ENCODE assay signal across 20 cellular contexts in genomic region chr19:43501661-43502418, GRCh38. TPM values are rescaled to one million over a fixed set of nuclear protein-coding genes. Genes with fewer than 3 reads are reported as not detected.
DNase-seq lines count a peak whose midpoint lies in the region; ATAC-seq and TF ChIP-seq lines count a peak whose summit lies in the region.
"Had no signal": no experiment of that assay in that cellular context is flagged by ENCODE, and none has a peak within 500 bp of the region (broad histone marks: within the 10 kb centered on the region; RNA-seq: fewer than 3 reads in every experiment).

No MANE protein-coding gene starts in this region.

- no peaks in the 10 kb centered on the region for H3K27me3 ChIP-seq in CD8-positive, alpha-beta T cell (ENCODE audit: insufficient read depth, low read length)
- H3K27me3 ChIP-seq in thyroid gland: no peaks in the 10 kb centered on the region
- H3K27me3 ChIP-seq: gastrocnemius medialis, right lobe of liver, stomach, vagina had no signal

- POLR2A ChIA-PET in CD8-positive, alpha-beta T cell (lab: Charles Lee): interaction anchor here (0.5 to 2.1 kb wide), 2 partner anchors 38 to 55 kb away, joined by 3 to 6 read pairs; no protein-coding TSS in a partner anchor

- peaks cover 19% of the 10 kb centered on the region for H3K4me1 ChIP-seq in CD8-positive, alpha-beta T cell (ENCODE audit: insufficient read depth, low read length)
- H3K4me1 ChIP-seq in thyroid gland: peaks cover 6 to 16% of the 10 kb centered on the region in 2 donors

- H3K4me3 Mint-ChIP-seq in CD8-positive, alpha-beta T cell: peak overlapping the region; percentile 29
- H3K4me3 Mint-ChIP-seq in glutamatergic neuron (ENCODE audit: unreplicated experiment): peak overlapping the region; percentile 65
- peak overlapping the region; percentile 92 for H3K4me3 Mint-ChIP-seq in nephron progenitor cell
- H3K4me3 Mint-ChIP-seq: memory B cell had no signal

- WGBS in thyroid gland, 2 donors: 46 to 54% methylated on average over 35 to 39 of the region's 43 CpGs

- DNase-seq in CD8-positive, alpha-beta T cell: no peak
- DNase-seq in NCI-H82 (lab: John Stamatoyannopoulos, UW) (peak; percentile 84), glutamatergic neuron (peak; percentile 65), nephron progenitor cell (peak; percentile 64), thyroid gland (no peak)
- DNase-seq: activated CD4-positive, alpha-beta T cell treated with anti-CD3 and anti-CD28 coated beads for 1 hour; activated effector memory CD4-positive, alpha-beta T cell treated with anti-CD3 and anti-CD28 coated beads, Interleukin-2, amount 50 U/mL, for 16 hours; EL; gastrocnemius medialis; NCI-H2107; right lobe of liver; stimulated activated CD4-positive, alpha-beta T cell treated with anti-CD3 and anti-CD28 coated beads, Interleukin-1b, Interleukin-23, amount 100 ng/mL, for 48 hours; stomach had no signal

- no peak overlapping the region for H3K27ac Mint-ChIP-seq in CD8-positive, alpha-beta T cell
- H3K27ac Mint-ChIP-seq in glutamatergic neuron (ENCODE audit: unreplicated experiment) (no peak overlapping the region), nephron progenitor cell (no peak overlapping the region)
- H3K27ac Mint-ChIP-seq: memory B cell had no signal

- CTCF ChIA-PET in CD8-positive, alpha-beta T cell (lab: Charles Lee): interaction anchor here (0.7 to 1.7 kb wide), 5 partner anchors 18 to 92 kb away, joined by 3 to 9 read pairs (median 4); no protein-coding TSS in a partner anchor

- no peak for TF ChIP-seq POLR2A in thyroid gland (IDR thresholded peaks at IDR 0.05)

- ATAC-seq in CD8-positive, alpha-beta T cell: no peak
- ATAC-seq in HG03039 (IDR thresholded peaks at IDR 0.05; ENCODE audit: unreplicated experiment): no peak
- no peak for ATAC-seq in HG03354 (IDR thresholded peaks at IDR 0.05; ENCODE audit: poor library complexity, severe bottlenecking, unreplicated experiment)
- ATAC-seq in GM21786 (IDR thresholded peaks at IDR 0.05; ENCODE audit: unreplicated experiment): no peak
- ATAC-seq: gastrocnemius medialis, right lobe of liver had no signal

- no peak overlapping the region for H3K27ac ChIP-seq in CD8-positive, alpha-beta T cell (ENCODE audit: low read depth, low read length)
- H3K27ac ChIP-seq in thyroid gland: no peak overlapping the region
- H3K27ac ChIP-seq: epithelial cell of prostate, gastrocnemius medialis, stomach, vagina had no signal

- TF ChIP-seq CTCF in CD8-positive, alpha-beta T cell (IDR thresholded peaks at IDR 0.05): no peak
- TF ChIP-seq CTCF in glutamatergic neuron (IDR thresholded peaks at IDR 0.05; ENCODE audit: partially characterized antibody, unreplicated experiment) (no peak), nephron progenitor cell (IDR thresholded peaks at IDR 0.05) (no peak), thyroid gland (IDR thresholded peaks at IDR 0.05) (no peak)

- H3K36me3 Mint-ChIP-seq in CD8-positive, alpha-beta T cell: peaks cover 54% of the 10 kb centered on the region
- peaks cover 7% of the 10 kb centered on the region for H3K36me3 Mint-ChIP-seq in glutamatergic neuron (ENCODE audit: unreplicated experiment)
- H3K36me3 Mint-ChIP-seq in nephron progenitor cell (ENCODE audit: low read depth): peaks cover 28% of the 10 kb centered on the region

- H3K36me3 ChIP-seq in CD8-positive, alpha-beta T cell (ENCODE audit: insufficient read depth, low read length): peaks cover 10% of the 10 kb centered on the region
- no peaks in the 10 kb centered on the region for H3K36me3 ChIP-seq in thyroid gland
- H3K36me3 ChIP-seq: gastrocnemius medialis had no signal

- no peaks in the 10 kb centered on the region for H3K9me3 ChIP-seq in CD8-positive, alpha-beta T cell (ENCODE audit: low read length)
- H3K9me3 ChIP-seq in thyroid gland: no peaks in the 10 kb centered on the region
- H3K9me3 ChIP-seq: gastrocnemius medialis, right lobe of liver, stomach, vagina had no signal

- no peaks in the 10 kb centered on the region for H3K27me3 Mint-ChIP-seq in CD8-positive, alpha-beta T cell (ENCODE audit: low read depth)
- H3K27me3 Mint-ChIP-seq in glutamatergic neuron (ENCODE audit: unreplicated experiment) (peaks cover 16% of the 10 kb centered on the region), nephron progenitor cell (ENCODE audit: low read depth, poor library complexity) (peaks cover 50% of the 10 kb centered on the region)
- H3K27me3 Mint-ChIP-seq: memory B cell had no signal

- intact Hi-C loops in CD8-positive, alpha-beta T cell (cut with DNase I, micrococcal nuclease): no loop called here
- intact Hi-C loops in thyroid gland (cut with DNase I): loop anchor here (5.0 kb wide), 1 partner anchor 40 kb away; no protein-coding TSS in a partner anchor

- H3K4me1 Mint-ChIP-seq in CD8-positive, alpha-beta T cell (ENCODE audit: low read depth): peaks cover 39% of the 10 kb centered on the region
- H3K4me1 Mint-ChIP-seq in glutamatergic neuron (ENCODE audit: low read depth, unreplicated experiment): peaks cover 2% of the 10 kb centered on the region
- H3K4me1 Mint-ChIP-seq in nephron progenitor cell: peaks cover 55% of the 10 kb centered on the region

- no peak overlapping the region for H3K4me3 ChIP-seq in CD8-positive, alpha-beta T cell (ENCODE audit: low read depth, low read length)
- no peak overlapping the region for H3K4me3 ChIP-seq in thyroid gland (replicated peaks in 1 of 3)
- H3K4me3 ChIP-seq: gastrocnemius medialis had no signal

- no peaks in the 10 kb centered on the region for H3K9me3 Mint-ChIP-seq in CD8-positive, alpha-beta T cell
- H3K9me3 Mint-ChIP-seq in glutamatergic neuron (ENCODE audit: unreplicated experiment) (peaks cover 4% of the 10 kb centered on the region), nephron progenitor cell (no peaks in the 10 kb centered on the region)
- H3K9me3 Mint-ChIP-seq: memory B cell had no signal

RNA-seq across cellular contexts. Expression of gene PHLDB3, which starts 2.7 kb away (rescaled TPM):
- 100 to 1,000 TPM; 149 to 166 TPM for total RNA-seq in CD8-positive, alpha-beta T cell
- total RNA-seq in glutamatergic neuron (ENCODE audit: unreplicated experiment): 6.8 TPM
- 10 to 100 TPM in 1 of 4 donors, 1 to 10 TPM in 3; 4.4 to 19.6 (median 7.4) TPM for total RNA-seq in thyroid gland

RNA-seq across cellular contexts. Expression of gene ETHE1, which starts 25.2 kb away (rescaled TPM):
- 10 to 100 TPM; 17.2 to 17.6 TPM for total RNA-seq in CD8-positive, alpha-beta T cell
- 16.0 TPM for total RNA-seq in glutamatergic neuron (ENCODE audit: unreplicated experiment)
- total RNA-seq in thyroid gland: 10 to 100 TPM; 22.4 to 61.9 (median 32.5) TPM

RNA-seq across cellular contexts. Expression of gene ZNF575, which starts 31.1 kb away (rescaled TPM):
- 1 to 10 TPM; 2.4 to 3.4 TPM for total RNA-seq in CD8-positive, alpha-beta T cell
- 2.0 TPM for total RNA-seq in glutamatergic neuron (ENCODE audit: unreplicated experiment)
- 1 to 10 TPM in 1 of 4 donors, not detected in 3; 1.4 TPM for total RNA-seq in thyroid gland
- total RNA-seq: gastrocnemius medialis, SK-MEL-5 had no signal

RNA-seq across cellular contexts. Expression of gene LYPD3, which starts 36.4 kb away (rescaled TPM):
- 10 to 100 TPM; 70.0 to 72.3 TPM for total RNA-seq in CD8-positive, alpha-beta T cell
- total RNA-seq in glutamatergic neuron (ENCODE audit: unreplicated experiment) (0.56 TPM), thyroid gland (under 1 TPM in 1 of 4 donors, not detected in 3; 0.78 TPM)
- total RNA-seq: gastrocnemius medialis had no signal

Comparison
In these comparisons a context has a peak if more than half of its experiments do, and no peak if none do; other contexts are left out.
1. DNase-seq: peak in NCI-H82 (single experiment), glutamatergic neuron (single experiment) and nephron progenitor cell (single experiment); none in CD8-positive, alpha-beta T cell (0 of 7) and thyroid gland (0 of 2).
2. H3K4me3 Mint-ChIP-seq: peak in every context shown above with its lines; median percentile 92 in nephron progenitor cell; 65 in glutamatergic neuron; 29 in CD8-positive, alpha-beta T cell.
3. RNA of gene PHLDB3, which starts 2.7 kb away (total RNA-seq): 149 to 166 TPM in CD8-positive, alpha-beta T cell; 4.4 to 19.6 TPM in thyroid gland and 6.8 TPM in glutamatergic neuron (single experiment); every median in the first group is over 4 times any median in the second.